ENCODE assay signal across 1 cellular context in genomic region chr19:44753619-44753931, GRCh38.
TF ChIP-seq lines count a peak whose summit lies in the region.

No MANE protein-coding gene starts in this region.

TF ChIP-seq in H1, 55 proteins besides CTCF, POLR2A, EP300 and RAD21:
- TF ChIP-seq HDAC6 (IDR thresholded peaks at IDR 0.05; ENCODE audit: low read depth, low read length) (no peak), NRF1 (IDR thresholded peaks at IDR 0.05; ENCODE audit: low read depth, low read length) (no peak), JUND (IDR thresholded peaks at IDR 0.05; ENCODE audit: low read length) (no peak), SRF (IDR thresholded peaks at IDR 0.05; ENCODE audit: low read depth, low read length) (no peak), SUZ12 (IDR thresholded peaks at IDR 0.05; ENCODE audit: low read length) (no peak), TCF12 (IDR thresholded peaks at IDR 0.05; ENCODE audit: low read depth, low read length) (no peak)
